ENCODE assay signal across 15 cellular contexts in the genomic region with DNA sequence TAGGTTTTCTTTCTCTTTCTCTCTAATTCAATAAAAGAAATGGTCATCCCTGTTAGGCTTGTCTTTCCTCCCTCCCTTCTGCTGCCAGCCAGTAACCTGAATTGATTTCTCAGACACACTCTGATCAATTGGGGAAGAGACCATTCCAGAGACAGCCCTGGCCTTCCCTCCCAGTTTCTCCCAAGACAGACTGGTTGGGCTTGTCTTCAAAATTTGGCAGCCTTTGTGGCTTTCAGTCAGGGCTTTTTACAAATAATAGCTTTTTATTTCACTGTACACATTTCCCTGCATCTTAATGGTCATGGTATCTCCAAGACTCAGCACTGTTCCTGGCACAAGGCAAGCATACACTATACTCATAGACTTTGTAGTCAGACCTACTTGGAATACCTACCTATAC.
"Had no signal": no experiment of that assay in that cellular context is flagged by ENCODE, and none has a peak within 500 bp of the region (broad histone marks: within the 10 kb centered on the region; RNA-seq: fewer than 3 reads in every experiment).

No MANE protein-coding gene starts in this region.

- H3K9me3 Mint-ChIP-seq: activated CD8-positive, alpha-beta T cell treated with anti-CD3 and anti-CD28 coated beads for 36 hours; activated naive CD4-positive, alpha-beta T cell treated with anti-CD3 and anti-CD28 coated beads, Interleukin-2, amount 10 ng/mL, durations not matched to agents 7 days and 5 days; brain; effector memory CD8-positive, alpha-beta T cell; nephron progenitor cell had no signal

- H3K4me1 Mint-ChIP-seq: nephron progenitor cell had no signal

- DNase-seq: activated CD8-positive, alpha-beta memory T cell treated with anti-CD3 and anti-CD28 coated beads, Interleukin-2, amount 50 U/mL, for 48 hours; activated CD8-positive, alpha-beta T cell treated with anti-CD3 and anti-CD28 coated beads for 36 hours; activated naive CD4-positive, alpha-beta T cell treated with anti-CD3 and anti-CD28 coated beads, Interleukin-2, amount 10 ng/mL, durations not matched to agents 7 days and 5 days; adrenal gland; effector memory CD8-positive, alpha-beta T cell; erythroblast; left lung; mesendoderm; nephron progenitor cell; retina; stimulated activated CD4-positive, alpha-beta T cell treated with anti-CD3 and anti-CD28 coated beads, Interleukin-4, amount 100 ng/mL, for 4 hours; stomach; T-helper 9 cell had no signal

- H3K27ac Mint-ChIP-seq: activated CD8-positive, alpha-beta T cell treated with anti-CD3 and anti-CD28 coated beads for 36 hours; activated naive CD4-positive, alpha-beta T cell treated with anti-CD3 and anti-CD28 coated beads, Interleukin-2, amount 10 ng/mL, durations not matched to agents 7 days and 5 days; effector memory CD8-positive, alpha-beta T cell; nephron progenitor cell had no signal

- ATAC-seq: activated CD8-positive, alpha-beta T cell treated with anti-CD3 and anti-CD28 coated beads for 36 hours; effector memory CD8-positive, alpha-beta T cell; left lung had no signal

- H3K27ac ChIP-seq: adrenal gland, left lung, skin epidermis, stomach had no signal

- H3K4me3 Mint-ChIP-seq: activated CD8-positive, alpha-beta T cell treated with anti-CD3 and anti-CD28 coated beads for 36 hours; activated naive CD4-positive, alpha-beta T cell treated with anti-CD3 and anti-CD28 coated beads, Interleukin-2, amount 10 ng/mL, durations not matched to agents 7 days and 5 days; brain; effector memory CD8-positive, alpha-beta T cell; nephron progenitor cell had no signal

- H3K27me3 Mint-ChIP-seq: activated CD8-positive, alpha-beta T cell treated with anti-CD3 and anti-CD28 coated beads for 36 hours; activated naive CD4-positive, alpha-beta T cell treated with anti-CD3 and anti-CD28 coated beads, Interleukin-2, amount 10 ng/mL, durations not matched to agents 7 days and 5 days; brain; effector memory CD8-positive, alpha-beta T cell had no signal
